In the genomic region with DNA sequence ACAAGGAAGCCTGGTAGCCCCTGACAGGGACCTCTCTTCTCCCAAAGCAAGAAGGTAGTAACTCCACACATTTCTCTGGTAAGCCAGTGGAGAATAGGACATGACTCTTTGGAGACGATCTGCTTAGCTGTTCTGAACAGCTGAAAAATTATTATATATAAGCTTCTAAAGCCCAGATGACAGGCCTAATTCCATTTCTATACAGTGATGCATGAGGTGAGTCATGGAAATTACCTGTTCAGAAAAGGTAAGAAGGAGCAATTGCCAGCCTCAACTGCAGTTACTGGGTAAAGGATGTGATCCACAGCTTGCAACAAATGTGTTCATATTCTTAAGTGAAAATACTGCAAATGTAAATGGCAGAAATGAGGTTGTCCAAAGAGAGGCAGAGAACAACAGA, we compare ENCODE assay signal across 26 cellular contexts.
"Had no signal": no experiment of that assay in that cellular context is flagged by ENCODE, and none has a peak within 500 bp of the region (broad histone marks: within the 10 kb centered on the region; RNA-seq: fewer than 3 reads in every experiment).

No MANE protein-coding gene starts in this region.

- FAIRE-seq: kidney had no signal

- H3K9me3 Mint-ChIP-seq: mesothelial cell of epicardium; natural killer cell treated with Interleukin-12 subunit alpha and Interleukin-12 subunit beta and Interleukin-15 and Interleukin-18, amount 100 ng/mL, for 72 hours; stimulated activated naive B cell treated with anti-CD40 and anti-IgM and Interleukin-4, amounts not matched to agents 10 μg/mL and 1 μg/mL and 100 μg/mL, for 72 hours had no signal

- H3K4me3 ChIP-seq: left lung, lower lobe of right lung, ovary, right atrium auricular region, skin epidermis, stomach, testis, thyroid gland, transverse colon, upper lobe of left lung, vagina had no signal

- H3K27me3 Mint-ChIP-seq: naive thymus-derived CD4-positive, alpha-beta T cell; natural killer cell treated with Interleukin-12 subunit alpha and Interleukin-12 subunit beta and Interleukin-15 and Interleukin-18, amount 100 ng/mL, for 72 hours; progenitor cell of endocrine pancreas; stimulated activated naive B cell treated with anti-CD40 and anti-IgM and Interleukin-4, amounts not matched to agents 10 μg/mL and 1 μg/mL and 100 μg/mL, for 72 hours had no signal

- H3K4me3 Mint-ChIP-seq: mesothelial cell of epicardium; naive thymus-derived CD4-positive, alpha-beta T cell; natural killer cell treated with Interleukin-12 subunit alpha and Interleukin-12 subunit beta and Interleukin-15 and Interleukin-18, amount 100 ng/mL, for 72 hours; stimulated activated naive B cell treated with anti-CD40 and anti-IgM and Interleukin-4, amounts not matched to agents 10 μg/mL and 1 μg/mL and 100 μg/mL, for 72 hours had no signal

- H3K36me3 ChIP-seq: ovary, thyroid gland had no signal

- ATAC-seq: left colon; left lung; lower lobe of right lung; naive thymus-derived CD4-positive, alpha-beta T cell; natural killer cell treated with Interleukin-12 subunit alpha and Interleukin-12 subunit beta and Interleukin-15 and Interleukin-18, amount 100 ng/mL, for 72 hours; sciatic nerve; stimulated activated naive B cell treated with anti-CD40 and anti-IgM and Interleukin-4, amounts not matched to agents 10 μg/mL and 1 μg/mL and 100 μg/mL, for 72 hours; stimulated activated naive CD8-positive, alpha-beta T cell treated with anti-CD3 and anti-CD28 coated beads, Interleukin-15, Interleukin-2, amounts not matched to agents 100 U/mL and 50 U/mL, for 24 hours had no signal

- H3K4me1 ChIP-seq: right atrium auricular region, testis, vagina had no signal

- DNase-seq: hippocampal formation; kidney; left colon; left lung; lower lobe of right lung; mesendoderm; naive thymus-derived CD4-positive, alpha-beta T cell; ovary; stimulated activated CD4-positive, alpha-beta T cell treated with anti-CD3 and anti-CD28 coated beads, Interleukin-12 subunit alpha, Interleukin-12 subunit beta, amount 100 ng/mL, for 4 hours; stimulated activated CD4-positive, alpha-beta T cell treated with anti-CD3 and anti-CD28 coated beads, Interleukin-15, amount 100 ng/mL, for 24 hours; stimulated activated CD4-positive, alpha-beta T cell treated with anti-CD3 and anti-CD28 coated beads, Interleukin-2, amount 100 ng/mL, for 24 hours; stimulated activated CD4-positive, alpha-beta T cell treated with anti-CD3 and anti-CD28 coated beads, Interleukin-4, amount 100 ng/mL, for 1 hour; stimulated activated naive B cell treated with anti-CD40 and anti-IgM and Interleukin-4, amounts not matched to agents 10 μg/mL and 1 μg/mL and 100 μg/mL, for 72 hours; stimulated activated naive CD8-positive, alpha-beta T cell treated with anti-CD3 and anti-CD28 coated beads, Interleukin-15, Interleukin-2, amounts not matched to agents 100 U/mL and 50 U/mL, for 24 hours; stomach; testis; thyroid gland; transverse colon; upper lobe of left lung had no signal

- H3K27ac ChIP-seq: left lung, lower lobe of right lung, ovary, right atrium auricular region, skin epidermis, stomach, testis, thyroid gland, transverse colon, upper lobe of left lung, vagina had no signal

- H3K27me3 ChIP-seq: left lung, ovary, right atrium auricular region, stomach, testis, thyroid gland, transverse colon, upper lobe of left lung, vagina had no signal

- H3K9me3 ChIP-seq: left lung, lower lobe of right lung, ovary, right atrium auricular region, stomach, testis, thyroid gland, transverse colon, upper lobe of left lung, vagina had no signal

- H3K4me1 Mint-ChIP-seq: stimulated activated naive B cell treated with anti-CD40 and anti-IgM and Interleukin-4, amounts not matched to agents 10 μg/mL and 1 μg/mL and 100 μg/mL, for 72 hours had no signal

- H3K27ac Mint-ChIP-seq: mesothelial cell of epicardium; natural killer cell treated with Interleukin-12 subunit alpha and Interleukin-12 subunit beta and Interleukin-15 and Interleukin-18, amount 100 ng/mL, for 72 hours; progenitor cell of endocrine pancreas; stimulated activated naive B cell treated with anti-CD40 and anti-IgM and Interleukin-4, amounts not matched to agents 10 μg/mL and 1 μg/mL and 100 μg/mL, for 72 hours had no signal
